In the genomic region with DNA sequence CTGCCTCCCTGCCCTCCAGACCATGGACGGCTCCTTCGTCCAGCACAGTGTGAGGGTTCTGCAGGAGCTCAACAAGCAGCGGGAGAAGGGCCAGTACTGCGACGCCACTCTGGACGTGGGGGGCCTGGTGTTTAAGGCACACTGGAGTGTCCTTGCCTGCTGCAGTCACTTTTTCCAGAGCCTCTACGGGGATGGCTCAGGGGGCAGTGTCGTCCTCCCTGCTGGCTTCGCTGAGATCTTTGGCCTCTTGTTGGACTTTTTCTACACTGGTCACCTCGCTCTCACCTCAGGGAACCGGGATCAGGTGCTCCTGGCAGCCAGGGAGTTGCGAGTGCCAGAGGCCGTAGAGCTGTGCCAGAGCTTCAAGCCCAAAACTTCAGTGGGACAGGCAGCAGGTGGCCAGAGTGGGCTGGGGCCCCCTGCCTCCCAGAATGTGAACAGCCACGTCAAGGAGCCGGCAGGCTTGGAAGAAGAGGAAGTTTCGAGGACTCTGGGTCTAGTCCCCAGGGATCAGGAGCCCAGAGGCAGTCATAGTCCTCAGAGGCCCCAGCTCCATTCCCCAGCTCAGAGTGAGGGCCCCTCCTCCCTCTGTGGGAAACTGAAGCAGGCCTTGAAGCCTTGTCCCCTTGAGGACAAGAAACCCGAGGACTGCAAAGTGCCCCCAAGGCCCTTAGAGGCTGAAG, we compare ENCODE assay signal across 9 cellular contexts. TPM values are rescaled to one million over a fixed set of nuclear protein-coding genes. Genes with fewer than 3 reads are reported as not detected.
DNase-seq lines count a peak whose midpoint lies in the region; ATAC-seq, FAIRE-seq and TF ChIP-seq lines count a peak whose summit lies in the region.
"Had no signal": no experiment of that assay in that cellular context is flagged by ENCODE, and none has a peak within 500 bp of the region (broad histone marks: within the 10 kb centered on the region; RNA-seq: fewer than 3 reads in every experiment).

No MANE protein-coding gene starts in this region.

- no peaks in the 10 kb centered on the region for H3K27me3 ChIP-seq in PC-3 (ENCODE audit: low read length)
- no peaks in the 10 kb centered on the region for H3K27me3 ChIP-seq in effector memory CD4-positive, alpha-beta T cell (replicated peaks; ENCODE audit: control insufficient read depth, insufficient read depth, low read length, poor library complexity, severe bottlenecking)

- peaks cover 24 to 49% (median 48%) of the 10 kb centered on the region in 3 donors for H3K4me1 Mint-ChIP-seq in naive B cell

- H4K20me1 ChIP-seq in PC-3 (ENCODE audit: low read length), result no peaks in the 10 kb centered on the region

- H2AFZ ChIP-seq in PC-3 (ENCODE audit: low read length), result peak overlapping the region; percentile 68

- no peaks in the 10 kb centered on the region for H3K36me3 ChIP-seq in PC-3 (ENCODE audit: low read depth, low read length)
- no peaks in the 10 kb centered on the region for H3K36me3 ChIP-seq in effector memory CD4-positive, alpha-beta T cell (ENCODE audit: control insufficient read depth, insufficient read depth, low read length)

- BruUV-seq in PC-3 (replicated peaks; lab: Mats Ljungman, UMichigan), result no TSS peak

- no peak for FAIRE-seq in D721Med (lab: Jason Lieb, UNC)
- FAIRE-seq: TTC549 had no signal

- H3K4me3 ChIP-seq in GM08714 (ENCODE audit: low read length), result peak overlapping the region; percentile 78
- peak overlapping the region; percentile 92 for H3K4me3 ChIP-seq in PC-3 (ENCODE audit: low read length)
- H3K4me3 ChIP-seq in effector memory CD4-positive, alpha-beta T cell (ENCODE audit: insufficient read depth, low read depth, low read length, poor library complexity, severe bottlenecking), result peak overlapping the region; percentile 91

- H3K4me3 Mint-ChIP-seq in naive B cell, result peak overlapping the region; percentile 84 to 99 (median 98)

- no peaks in the 10 kb centered on the region for H3F3A ChIP-seq in PC-3 (ENCODE audit: low read length, unreplicated experiment)

- ATAC-seq in PC-3 (peak; percentile 5), naive B cell (ENCODE audit: low read depth in 2 of 2) (no peak), HG03045 (IDR thresholded peaks at IDR 0.05; ENCODE audit: unreplicated experiment) (no peak)

- peak overlapping the region; percentile 85 for H3K9ac ChIP-seq in PC-3 (ENCODE audit: low read length)

- H3K36me3 Mint-ChIP-seq in naive B cell, result no peaks in the 10 kb centered on the region

- H3K9me3 ChIP-seq in PC-3 (ENCODE audit: low read length), result no peaks in the 10 kb centered on the region
- H3K9me3 ChIP-seq in effector memory CD4-positive, alpha-beta T cell (ENCODE audit: control insufficient read depth, low read length), result no peaks in the 10 kb centered on the region

- 0 out of 2 replicates have a peak overlapping the region, but pooled peaks have one; percentile 11 for H3K27ac ChIP-seq in PC-3 (ENCODE audit: low read length)
- peak overlapping the region; percentile 87 for H3K27ac ChIP-seq in effector memory CD4-positive, alpha-beta T cell (ENCODE audit: insufficient read depth, low read length, poor library complexity, severe bottlenecking)

- intact Hi-C loops in PC-3 (cut with micrococcal nuclease), result loop anchor here (2.0 kb wide), 1 partner anchor 66 kb away; no protein-coding TSS in a partner anchor

- POLR2A ChIA-PET in PC-3 (lab: Charles Lee; ENCODE audit: unreplicated experiment), result interaction anchor here (0.7 kb wide), 1 partner anchor 184 kb away, joined by 3 read pairs; no protein-coding TSS in a partner anchor

- peak; percentile 40 for DNase-seq in PC-3
- DNase-seq in effector memory CD4-positive, alpha-beta T cell, result no peak
- no peak for DNase-seq in naive B cell
- DNase-seq in D721Med (ENCODE audit: insufficient read length, low spot score), result no peak
- DNase-seq in NK-92 treated with Interleukin-12 subunit alpha and Interleukin-12 subunit beta, amount 100 ng/mL, for 24 hours (lab: John Stamatoyannopoulos, UW), result no peak
- DNase-seq in activated CD4-positive, alpha-beta T cell treated with anti-CD3 and anti-CD28 coated beads, Interleukin-2, amount 50 U/mL, for 48 hours, result no peak

- CTCF ChIA-PET in PC-3 (lab: Charles Lee), result interaction anchor here (0.6 to 1.6 kb wide), 2 partner anchors 19 to 662 kb away, joined by 3 to 4 read pairs; no protein-coding TSS in a partner anchor

- H3K4me2 ChIP-seq in PC-3 (ENCODE audit: low read length), result peak overlapping the region; percentile 89

- H3K79me2 ChIP-seq in PC-3 (ENCODE audit: low read length), result peaks cover 35% of the 10 kb centered on the region

- H3K9me2 ChIP-seq in PC-3 (replicated peaks; ENCODE audit: low read length), result no peaks in the 10 kb centered on the region

- no peaks in the 10 kb centered on the region for H3K27me3 Mint-ChIP-seq in naive B cell

- peaks cover 27% of the 10 kb centered on the region for H3K4me1 ChIP-seq in PC-3 (ENCODE audit: insufficient read depth, low read length)
- H3K4me1 ChIP-seq in effector memory CD4-positive, alpha-beta T cell (ENCODE audit: control insufficient read depth, insufficient read depth, low read length, poor library complexity, severe bottlenecking), result peaks cover 21% of the 10 kb centered on the region

- peak; percentile 59 for TF ChIP-seq CTCF in PC-3 (conservative IDR thresholded peaks at IDR 0.05; ENCODE audit: low read depth, low read length)
- no peak for TF ChIP-seq CTCF in D721Med (IDR thresholded peaks at IDR 0.05; ENCODE audit: insufficient read depth, missing control alignments)

- H3K9me3 Mint-ChIP-seq in naive B cell, result no peaks in the 10 kb centered on the region

- H3K27ac Mint-ChIP-seq in naive B cell, result peak overlapping the region; percentile 97 to 100 (median 98)

RNA-seq across cellular contexts. Expression of gene ZBTB48, which starts 0.9 kb away (rescaled TPM):
- total RNA-seq in PC-3 (2014; rRNA removed), result 42.7 and 47.2 TPM in 2 replicates
- 10 to 100 TPM; 13.3 to 30.2 (median 24.4) TPM for polyA plus RNA-seq in naive B cell (ENCODE audit: low read depth in 6 of 6)

RNA-seq across cellular contexts. Expression of gene KLHL21, which starts 21.9 kb away (rescaled TPM):
- total RNA-seq in PC-3 (2014; rRNA removed), result 82.5 and 105 TPM in 2 replicates
- polyA plus RNA-seq in naive B cell (ENCODE audit: low read depth in 6 of 6), result 10 to 100 TPM in 4 of 6 donors, 1 to 10 TPM in 2; 9.7 to 17.9 (median 10.5) TPM

RNA-seq across cellular contexts. Expression of gene TAS1R1, which starts 25.6 kb away (rescaled TPM):
- total RNA-seq in PC-3 (2014; rRNA removed), result not detected in 2 replicates
- under 1 TPM in 2 of 6 donors, not detected in 4; 0.16 to 0.22 TPM for polyA plus RNA-seq in naive B cell (ENCODE audit: low read depth in 6 of 6)

RNA-seq across cellular contexts. Expression of gene NOL9, which starts 26.4 kb away (rescaled TPM):
- total RNA-seq in PC-3 (2014; rRNA removed), result 79.1 and 102 TPM in 2 replicates
- polyA plus RNA-seq in naive B cell (ENCODE audit: low read depth in 6 of 6), result 10 to 100 TPM in 5 of 6 donors, 1 to 10 TPM in 1; 4.1 to 22.3 (median 18.4) TPM

RNA-seq across cellular contexts. Expression of gene PHF13, which starts 32.8 kb away (rescaled TPM):
- total RNA-seq in PC-3 (2014; rRNA removed), result 13.2 and 14.9 TPM in 2 replicates
- polyA plus RNA-seq in naive B cell (ENCODE audit: low read depth in 6 of 6), result 1 to 10 TPM; 2.7 to 6.0 (median 4.2) TPM
